18 cellular contexts compared by ENCODE assay signal in the genomic region with DNA sequence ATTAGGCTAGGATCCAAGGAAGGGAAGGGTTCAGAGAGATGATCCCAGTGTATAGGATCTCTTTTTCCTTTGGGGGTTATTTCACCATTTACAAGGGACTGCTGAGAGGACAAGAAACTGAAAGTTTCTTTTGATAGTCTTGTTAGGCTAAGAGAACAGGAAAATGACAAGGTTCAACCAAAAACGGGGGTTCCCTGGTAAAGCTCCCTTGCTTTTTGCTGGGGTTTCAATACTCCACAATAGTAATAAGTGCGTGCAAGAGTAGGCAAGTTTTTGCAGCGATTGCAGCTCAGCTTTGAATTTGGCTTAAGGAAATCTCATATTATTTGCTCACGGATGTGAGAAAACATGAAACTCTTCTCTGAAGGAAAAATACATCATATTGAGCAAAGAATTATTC. TPM values are rescaled to one million over a fixed set of nuclear protein-coding genes. Genes with fewer than 3 reads are reported as not detected.
DNase-seq lines count a peak whose midpoint lies in the region; ATAC-seq, FAIRE-seq and TF ChIP-seq lines count a peak whose summit lies in the region.
"Had no signal": no experiment of that assay in that cellular context is flagged by ENCODE, and none has a peak within 500 bp of the region (broad histone marks: within the 10 kb centered on the region; RNA-seq: fewer than 3 reads in every experiment).

No MANE protein-coding gene starts in this region.

- H2AFZ ChIP-seq in GM12878 (ENCODE audit: control insufficient read depth, low read depth, low read length): no peak overlapping the region
- H2AFZ ChIP-seq: GM23338 had no signal

- in situ Hi-C loops in GM12878 (cut with MboI): no loop called here

- H3K9ac ChIP-seq in GM12878 (ENCODE audit: control insufficient read depth, insufficient read depth, low read length): no peak overlapping the region

- no peaks in the 10 kb centered on the region for H3K27me3 ChIP-seq in GM12878 (replicated peaks in 1 of 2; ENCODE audit: control insufficient read depth in 2 of 2, insufficient read depth in 2 of 2, low read length in 1 of 2)

- DNase-seq in GM18507 (ENCODE audit: extremely low spot score, insufficient read length, low read depth) (no peak), GM12878 (ENCODE audit: low read depth, low spot score) (peak; percentile 21), cerebellum (ENCODE audit: low spot score) (no peak), D341Med (ENCODE audit: low spot score) (no peak)
- DNase-seq: C1 segment of cervical spinal cord; Caco-2; CD4-positive, alpha-beta memory T cell; DMS 273 treated with DMSO at 0.1 percent for 48 hours; DMS79; EL; GDM1; H9 had no signal

- peaks cover 2% of the 10 kb centered on the region; the same call in 1 of the 3 replicates for H3K9me3 ChIP-seq in GM12878 (replicated peaks; ENCODE audit: control insufficient read depth, insufficient read depth, low read length)
- H3K9me3 ChIP-seq: Caco-2 had no signal

- RAD21 ChIA-PET in GM12878 (lab: Charles Lee; ENCODE audit: unreplicated experiment): interaction anchor here (0.9 kb wide), 1 partner anchor 106 kb away, joined by 4 read pairs; no protein-coding TSS in a partner anchor

- H3K4me3 ChIP-seq in GM12878: no peak overlapping the region
- H3K4me3 ChIP-seq: GM23338 had no signal

- POLR2A ChIA-PET in GM12878 (lab: Charles Lee): no interaction called here

- no peak overlapping the region for H3K27ac ChIP-seq in GM12878 (ENCODE audit: control insufficient read depth, insufficient read depth)

- TF ChIP-seq CTCF in GM12878 (IDR thresholded peaks at IDR 0.05 in 2 of 3, conservative IDR thresholded peaks at IDR 0.05 in 1 of 3; ENCODE audit: control insufficient read depth in 2 of 3, extremely low read depth in 1 of 3, insufficient read depth in 1 of 3, low read depth in 3 of 3, low read length in 3 of 3): no peak

- H3K4me1 ChIP-seq in GM12878 (ENCODE audit: control insufficient read depth, insufficient read depth, low read length): no peaks in the 10 kb centered on the region
- H3K4me1 ChIP-seq: Caco-2 had no signal

- CTCF ChIA-PET in GM12878 (lab: Yijun Ruan, JAX): interaction anchor here (0.6 to 1.0 kb wide), 4 partner anchors 10 to 106 kb away, joined by 3 read pairs; no protein-coding TSS in a partner anchor

- ATAC-seq in HG02798 (IDR thresholded peaks at IDR 0.05; ENCODE audit: poor library complexity, unreplicated experiment) (peak; percentile 34), GM12878 (peak; percentile 80), HG03280 (IDR thresholded peaks at IDR 0.05; ENCODE audit: unreplicated experiment) (no peak)
- ATAC-seq: GM23338, HCT116 had no signal

- H4K20me1 ChIP-seq in GM12878 (ENCODE audit: control insufficient read depth, insufficient read depth): no peaks in the 10 kb centered on the region

- H3K36me3 ChIP-seq in GM12878 (ENCODE audit: control insufficient read depth in 2 of 2, insufficient read depth in 2 of 2, low read length in 1 of 2): no peaks in the 10 kb centered on the region

- no peak overlapping the region for H3K4me2 ChIP-seq in GM12878 (ENCODE audit: control insufficient read depth, insufficient read depth)
- H3K4me2 ChIP-seq: GM23338 had no signal

- intact Hi-C loops in GM12878 (cut with micrococcal nuclease; ENCODE audit: unreplicated experiment): no loop called here

- BruUV-seq in GM12878 (replicated peaks; lab: Mats Ljungman, UMichigan): no TSS peak

- no peaks in the 10 kb centered on the region for H3K79me2 ChIP-seq in GM12878 (ENCODE audit: control insufficient read depth, insufficient read depth, low read length)

- TF ChIP-seq EP300 in GM12878 (IDR thresholded peaks at IDR 0.05; ENCODE audit: borderline replicate concordance in 1 of 2, control insufficient read depth in 1 of 2, low read depth in 2 of 2, low read length in 2 of 2): no peak

- TF ChIP-seq POLR2A in GM12878 (IDR thresholded peaks at IDR 0.05; ENCODE audit: low read depth, low read length): no peak

- WGBS in GM12878 (ENCODE audit: insufficient coverage, insufficient replicate concordance, low lambda C conversion rate, missing lambda C conversion rate): 40% methylated on average over 4 of the region's 4 CpGs

- TF ChIP-seq RAD21 in GM12878 (IDR thresholded peaks at IDR 0.05; ENCODE audit: insufficient read depth, low read depth, low read length): no peak

- peak; percentile 46 for FAIRE-seq in GM18507 (lab: Jason Lieb, UNC)
- FAIRE-seq in GM12878 (lab: Jason Lieb, UNC): peak; percentile 59
- FAIRE-seq: D721Med had no signal

- SMC1A ChIA-PET in GM12878 (lab: Charles Lee; ENCODE audit: uncharacterized antibody, unreplicated experiment): interaction anchor here (0.8 to 1.5 kb wide), 2 partner anchors 11 to 98 kb away, joined by 3 read pairs; no protein-coding TSS in a partner anchor

TF ChIP-seq in GM12878, 131 proteins besides CTCF, POLR2A, EP300 and RAD21 (continues in another document):
- TF ChIP-seq, protein P1, sequence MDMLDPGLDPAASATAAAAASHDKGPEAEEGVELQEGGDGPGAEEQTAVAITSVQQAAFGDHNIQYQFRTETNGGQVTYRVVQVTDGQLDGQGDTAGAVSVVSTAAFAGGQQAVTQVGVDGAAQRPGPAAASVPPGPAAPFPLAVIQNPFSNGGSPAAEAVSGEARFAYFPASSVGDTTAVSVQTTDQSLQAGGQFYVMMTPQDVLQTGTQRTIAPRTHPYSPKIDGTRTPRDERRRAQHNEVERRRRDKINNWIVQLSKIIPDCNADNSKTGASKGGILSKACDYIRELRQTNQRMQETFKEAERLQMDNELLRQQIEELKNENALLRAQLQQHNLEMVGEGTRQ (IDR thresholded peaks at IDR 0.05; ENCODE audit: borderline replicate concordance, low read depth, low read length): no peak
- TF ChIP-seq FOXK2 (IDR thresholded peaks at IDR 0.05): no peak

RNA-seq across cellular contexts. Expression of gene SUSD5, which starts 18.8 kb away (rescaled TPM):
- total RNA-seq in GM12878 (2013; cell fraction: nucleolus; rRNA removed): not detected in 2 replicates
- total RNA-seq in GM12878 (2014; rRNA removed) (not detected in 2 replicates), GM12878 (2014; rRNA removed; fragmentation: Illumina TruSeq; extraction: Trizol) (0.04 and 0.18 TPM in 2 replicates), GM12878 (2021) (0.05 TPM in 1 of 2 replicates, not detected in the other), cerebellum (1.5 TPM)
- polyA plus RNA-seq in GM12878 (2011; ENCODE audit: low read depth): not detected
- polyA plus RNA-seq in GM12878 (2011; rRNA removed) (not detected in 2 replicates), GM12878 (2014; fragmentation: Illumina TruSeq; extraction: Trizol) (0.03 and 0.06 TPM in 2 replicates), GM12878 (2014; fragmentation: Nextera tagmentation; extraction: Ambion mirVana) (under 1 TPM; 0.02 to 0.04 TPM), GM12878 (2014; rRNA removed) (0.01 TPM in 1 of 2 replicates, not detected in the other), GM12878 (2016; fragmentation: Nextera tagmentation; extraction: Ambion mirVana) (not detected)
- polyA plus RNA-seq in GM12878 (2011; cell fraction: cytosol; rRNA removed): not detected in 2 replicates
- not detected in 2 replicates for polyA plus RNA-seq in GM12878 (2011; cell fraction: nucleus; rRNA removed)
- 0.04 TPM in 1 of 2 replicates, not detected in the other for polyA plus RNA-seq in GM12878 (2012)
- not detected in 2 replicates for polyA minus RNA-seq in GM12878 (2011; rRNA and poly(A)+ RNA removed)
- not detected in 2 replicates for polyA minus RNA-seq in GM12878 (2011; cell fraction: cytosol; rRNA and poly(A)+ RNA removed)
- polyA minus RNA-seq in GM12878 (2011; cell fraction: nucleus; rRNA and poly(A)+ RNA removed): not detected in 2 replicates
- total RNA-seq: Caco-2; CD4-positive, alpha-beta memory T cell; H4 had no signal

RNA-seq across cellular contexts. Expression of gene FBXL2, which starts 39.8 kb away (rescaled TPM):
- 0.66 and 1.2 TPM in 2 replicates for total RNA-seq in GM12878 (2013; cell fraction: nucleolus; rRNA removed)
- total RNA-seq in GM12878 (2014; rRNA removed) (0.28 TPM in 1 of 2 replicates, not detected in the other), GM12878 (2014; rRNA removed; fragmentation: Illumina TruSeq; extraction: Trizol) (0.04 TPM in 1 of 2 replicates, not detected in the other), GM12878 (2021) (not detected in 2 replicates), cerebellum (62.3 TPM)
- polyA plus RNA-seq in GM12878 (2011; ENCODE audit: low read depth): 0.76 TPM
- polyA plus RNA-seq in GM12878 (2011; rRNA removed) (0.39 and 0.46 TPM in 2 replicates), GM12878 (2014; fragmentation: Illumina TruSeq; extraction: Trizol) (0.09 and 0.40 TPM in 2 replicates), GM12878 (2014; fragmentation: Nextera tagmentation; extraction: Ambion mirVana) (under 1 TPM; 0.05 TPM), GM12878 (2014; rRNA removed) (0.15 and 0.16 TPM in 2 replicates), GM12878 (2016; fragmentation: Nextera tagmentation; extraction: Ambion mirVana) (under 1 TPM; 0.54 to 0.72 TPM)
- polyA plus RNA-seq in GM12878 (2011; cell fraction: cytosol; rRNA removed): 0.12 and 0.15 TPM in 2 replicates
- polyA plus RNA-seq in GM12878 (2011; cell fraction: nucleus; rRNA removed): 0.99 and 1.4 TPM in 2 replicates
- polyA plus RNA-seq in GM12878 (2012): 0.53 and 0.72 TPM in 2 replicates
- polyA minus RNA-seq in GM12878 (2011; rRNA and poly(A)+ RNA removed): 0.15 and 0.41 TPM in 2 replicates
- 2.7 TPM in 1 of 2 replicates, not detected in the other for polyA minus RNA-seq in GM12878 (2011; cell fraction: cytosol; rRNA and poly(A)+ RNA removed)
- 0.86 and 0.97 TPM in 2 replicates for polyA minus RNA-seq in GM12878 (2011; cell fraction: nucleus; rRNA and poly(A)+ RNA removed)
- total RNA-seq: CD4-positive, alpha-beta memory T cell had no signal

Comparison
In these comparisons a context has a peak if more than half of its experiments do, and no peak if none do; other contexts are left out.
1. RNA of gene FBXL2, which starts 39.8 kb away (total RNA-seq): 62.3 TPM in cerebellum (single experiment); 0.04 to 1.2 TPM in GM12878; every median in the first group is over 10 times any median in the second.